ENCODE assay signal across 1 cellular context in genomic region chr12:128338344-128338743, GRCh38.
TF ChIP-seq lines count a peak whose summit lies in the region.

No MANE protein-coding gene starts in this region.

TF ChIP-seq in GM23338, 12 proteins besides CTCF, POLR2A, EP300 and RAD21 (continued from another document):
- TF ChIP-seq REST (IDR thresholded peaks at IDR 0.05; ENCODE audit: unreplicated experiment) (no peak), JUNB (IDR thresholded peaks at IDR 0.05; ENCODE audit: unreplicated experiment) (no peak), ZNF331 (CRISPR knock-in tag; IDR thresholded peaks at IDR 0.05; ENCODE audit: low read depth) (no peak), STAT1 (IDR thresholded peaks at IDR 0.05; ENCODE audit: unreplicated experiment) (no peak), CREB1 (CRISPR knock-in tag; IDR thresholded peaks at IDR 0.05; ENCODE audit: low read depth) (no peak), NANOG (IDR thresholded peaks at IDR 0.05; ENCODE audit: borderline replicate concordance) (no peak), EZH2 (IDR thresholded peaks at IDR 0.05; ENCODE audit: low read depth, unreplicated experiment) (no peak)
